11 cellular contexts compared by ENCODE assay signal in the genomic region with DNA sequence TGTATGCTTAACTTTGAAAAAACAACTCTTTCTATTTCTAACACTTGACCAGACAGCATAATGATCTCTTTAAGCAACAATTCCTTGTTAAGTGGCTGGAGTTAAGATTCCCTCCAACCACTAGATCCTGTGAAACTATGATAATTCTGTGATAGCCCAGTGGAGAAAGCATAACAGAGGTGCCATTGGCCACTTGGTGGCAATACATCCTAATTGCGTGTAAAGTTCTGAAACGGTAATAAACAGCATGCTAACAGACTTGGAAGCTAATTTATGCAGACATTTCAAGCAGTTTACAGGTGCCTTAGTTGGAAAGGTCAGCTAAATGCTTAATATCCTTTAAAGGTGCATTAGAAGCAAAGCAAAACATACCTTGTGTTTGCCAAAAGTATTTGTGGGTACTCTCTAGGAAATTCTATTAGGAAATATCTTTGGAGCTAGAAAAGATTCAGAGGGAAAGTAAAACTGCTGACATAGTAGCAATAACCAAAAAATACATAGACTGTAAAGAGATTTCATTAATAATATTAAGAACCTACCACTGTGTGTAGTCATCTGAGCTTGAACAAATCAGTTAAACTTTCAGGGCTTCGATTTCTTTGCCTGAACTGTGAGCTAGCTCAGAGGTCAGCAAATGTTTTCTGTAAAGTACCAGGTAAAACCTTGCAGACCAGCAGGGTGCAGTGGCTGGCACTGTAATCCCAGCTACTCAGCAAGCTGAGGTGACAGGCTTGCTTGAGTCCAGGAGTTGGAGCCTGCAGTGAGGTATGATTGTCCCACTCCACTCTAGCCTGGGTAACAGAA. TPM values are rescaled to one million over a fixed set of nuclear protein-coding genes. Genes with fewer than 3 reads are reported as not detected.
DNase-seq lines count a peak whose midpoint lies in the region; ATAC-seq and TF ChIP-seq lines count a peak whose summit lies in the region.
"Had no signal": no experiment of that assay in that cellular context is flagged by ENCODE, and none has a peak within 500 bp of the region (broad histone marks: within the 10 kb centered on the region; RNA-seq: fewer than 3 reads in every experiment).

No MANE protein-coding gene starts in this region.

- H3K4ac ChIP-seq in trophoblast cell (ENCODE audit: low read depth, low read length): no peak overlapping the region

- WGBS in trophoblast cell (ENCODE audit: extremely low coverage, insufficient coverage, insufficient read length): no CpG with 5 or more reads among the region's 3 CpGs

- TF ChIP-seq CTCF in osteoblast (IDR thresholded peaks at IDR 0.05; ENCODE audit: extremely low read depth, low read depth, low read length): peak; percentile 14

- no peak overlapping the region for H4K91ac ChIP-seq in trophoblast cell (ENCODE audit: low read depth, low read length)

- DNase-seq in NCI-H82 (lab: John Stamatoyannopoulos, UW) (peak; percentile 34), NCI-H82 treated with DMSO at 0.1 percent for 48 hours (lab: John Stamatoyannopoulos, UW; ENCODE audit: unreplicated experiment) (no peak), astrocyte of the hippocampus (ENCODE audit: low read depth, low spot score) (peak; percentile 5), osteoblast (ENCODE audit: insufficient read length, low spot score, missing footprints) (no peak), trophoblast cell (no peak), medulla oblongata (ENCODE audit: extremely low spot score) (no peak)

- no peaks in the 10 kb centered on the region for H3K9me3 ChIP-seq in osteoblast (ENCODE audit: low read depth, low read length)
- H3K9me3 ChIP-seq in trophoblast cell (ENCODE audit: insufficient read depth, low read depth, low read length): no peaks in the 10 kb centered on the region
- H3K9me3 ChIP-seq: BLaER1 had no signal

- H3K27ac ChIP-seq in osteoblast (ENCODE audit: low read depth, low read length) (no peak overlapping the region), trophoblast cell (ENCODE audit: low read depth, low read length) (no peak overlapping the region)
- H3K27ac ChIP-seq: BLaER1 had no signal

- H4K12ac ChIP-seq in trophoblast cell (ENCODE audit: low read depth, low read length): no peak overlapping the region

- no peak overlapping the region for H2AK5ac ChIP-seq in trophoblast cell (ENCODE audit: low read length)

- H3K23ac ChIP-seq in trophoblast cell (ENCODE audit: low read length): no peak overlapping the region

- H3K4me3 ChIP-seq in osteoblast (ENCODE audit: insufficient read depth, low read length) (no peak overlapping the region), trophoblast cell (ENCODE audit: low read depth, low read length) (no peak overlapping the region)
- H3K4me3 ChIP-seq: BLaER1, lung had no signal

- H4K8ac ChIP-seq in trophoblast cell (ENCODE audit: low read depth, low read length): no peak overlapping the region

- no peak overlapping the region for H3K4me2 ChIP-seq in osteoblast (ENCODE audit: insufficient read depth, low read length)
- H3K4me2 ChIP-seq in trophoblast cell (ENCODE audit: low read length): no peak overlapping the region
- H3K4me2 ChIP-seq: BLaER1 had no signal

- no peak overlapping the region for H2BK120ac ChIP-seq in trophoblast cell (ENCODE audit: insufficient read depth, low read length, poor library complexity)

- H3K79me1 ChIP-seq in trophoblast cell (ENCODE audit: low read length): no peaks in the 10 kb centered on the region

- H3K79me2 ChIP-seq in osteoblast (ENCODE audit: insufficient read depth, low read length) (no peaks in the 10 kb centered on the region), trophoblast cell (ENCODE audit: control insufficient read depth, insufficient read depth, low read length, poor library complexity) (no peaks in the 10 kb centered on the region)

- no peaks in the 10 kb centered on the region for H3K36me3 ChIP-seq in osteoblast (ENCODE audit: insufficient read depth, low read length)
- no peaks in the 10 kb centered on the region for H3K36me3 ChIP-seq in trophoblast cell (ENCODE audit: control insufficient read depth in 1 of 2, insufficient read depth in 2 of 2, low read length in 2 of 2)
- H3K36me3 ChIP-seq: BLaER1 had no signal

- H3K9ac ChIP-seq in trophoblast cell (ENCODE audit: low read length): no peak overlapping the region
- H3K9ac ChIP-seq: BLaER1 had no signal

- H3K4me1 ChIP-seq in osteoblast (ENCODE audit: insufficient read depth, low read length) (no peaks in the 10 kb centered on the region), trophoblast cell (ENCODE audit: control insufficient read depth in 1 of 2, insufficient read depth in 2 of 2, low read length in 2 of 2) (peaks cover 0 to 2% of the 10 kb centered on the region in 2 experiments)

- no peak overlapping the region for H3K18ac ChIP-seq in trophoblast cell (ENCODE audit: low read length)

- peak; percentile 43 for ATAC-seq in HG03520 (IDR thresholded peaks at IDR 0.05; ENCODE audit: unreplicated experiment)
- ATAC-seq in GM18909 (IDR thresholded peaks at IDR 0.05; ENCODE audit: poor library complexity, unreplicated experiment): no peak
- ATAC-seq: Right ventricle myocardium inferior had no signal

- no peak overlapping the region for H3K14ac ChIP-seq in trophoblast cell (ENCODE audit: low read length)

- no peaks in the 10 kb centered on the region for H4K20me1 ChIP-seq in osteoblast (ENCODE audit: insufficient read depth, low read length)
- H4K20me1 ChIP-seq: BLaER1 had no signal

- no peak overlapping the region for H2BK12ac ChIP-seq in trophoblast cell (ENCODE audit: low read length)

- H2AFZ ChIP-seq in osteoblast (ENCODE audit: low read length) (no peak overlapping the region), trophoblast cell (ENCODE audit: insufficient read depth, low read length, poor library complexity) (no peak overlapping the region)

- no peak overlapping the region for H2BK5ac ChIP-seq in trophoblast cell (ENCODE audit: low read depth, low read length, poor library complexity)

- H3K27me3 ChIP-seq in osteoblast (ENCODE audit: insufficient read depth, low read length) (peaks cover 6% of the 10 kb centered on the region), trophoblast cell (ENCODE audit: insufficient read depth, low read length) (no peaks in the 10 kb centered on the region)
- H3K27me3 ChIP-seq: BLaER1 had no signal

RNA-seq across cellular contexts. Expression of a gene that starts 19.0 kb away (rescaled TPM):
- total RNA-seq in osteoblast: 18.1 and 18.3 TPM in 2 replicates
- 1.2 and 2.1 TPM in 2 replicates for polyA plus RNA-seq in trophoblast cell (2013)

Comparison
In these comparisons a context has a peak if more than half of its experiments do, and no peak if none do; other contexts are left out.
1. DNase-seq: peak in NCI-H82 (single experiment) and astrocyte of the hippocampus (single experiment); none in NCI-H82 treated with DMSO at 0.1 percent for 48 hours (single experiment), osteoblast (single experiment), trophoblast cell (0 of 2) and medulla oblongata (single experiment).